In the genomic region with DNA sequence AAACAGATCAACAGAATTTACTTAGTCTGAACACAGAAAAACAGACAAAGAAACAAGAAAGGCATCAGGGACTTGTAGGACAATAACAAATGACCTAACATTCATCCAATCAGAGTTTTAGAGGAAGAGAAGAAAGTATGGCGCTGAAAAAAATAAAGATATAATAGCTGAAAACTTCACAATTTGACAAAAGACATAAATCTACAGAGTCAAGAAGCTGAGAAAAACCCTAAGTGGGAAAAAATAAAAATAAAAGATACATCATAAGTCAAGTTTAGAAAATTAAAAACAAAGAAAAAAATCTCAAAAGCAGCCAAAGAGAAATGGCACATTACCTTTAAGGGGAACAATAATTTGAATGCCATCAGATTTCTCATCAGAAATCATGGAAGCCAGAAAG, we compare ENCODE assay signal across 9 cellular contexts.
"Had no signal": no experiment of that assay in that cellular context is flagged by ENCODE, and none has a peak within 500 bp of the region (broad histone marks: within the 10 kb centered on the region; RNA-seq: fewer than 3 reads in every experiment).

No MANE protein-coding gene starts in this region.

- H3K27ac Mint-ChIP-seq: GM23338, HFFc6 had no signal

- H3K4me3 Mint-ChIP-seq: GM23338, H9, HFFc6 had no signal

- H3K4me3 ChIP-seq: GM23248, GM23338, HAP-1 had no signal

- H3K4me1 ChIP-seq: HAP-1 had no signal

- H3K9me3 Mint-ChIP-seq: GM23338, H9, HFFc6 had no signal

- H3K9me3 ChIP-seq: HAP-1 had no signal

- DNase-seq: GM23248, GOT3, H7, H9, HCEC 1CT, HFFc6 had no signal

- H3K36me3 ChIP-seq: HAP-1 had no signal

- ATAC-seq: GM23338, HCT116 had no signal

- H3K27ac ChIP-seq: GM23248 had no signal

- H3K4me1 Mint-ChIP-seq: GM23338, H9 had no signal
